ENCODE assay signal across 40 cellular contexts in the genomic region with DNA sequence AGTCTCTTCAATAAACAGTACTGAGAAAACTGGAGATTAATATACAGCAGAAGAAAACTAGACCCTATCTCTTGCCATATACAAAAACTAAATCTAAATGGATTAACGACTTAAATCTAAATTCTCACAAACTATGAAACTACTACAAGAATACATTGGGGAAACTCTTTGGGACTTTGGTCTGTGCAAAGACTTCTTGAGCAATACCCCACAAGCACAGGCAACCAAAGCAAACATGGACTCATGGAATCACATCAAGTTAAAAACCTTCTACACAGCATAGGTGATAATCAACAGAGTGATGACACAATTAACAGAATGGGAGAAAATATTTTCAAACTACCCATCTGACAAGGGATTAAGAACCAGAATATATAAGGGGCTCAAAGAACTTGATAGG.
"Had no signal": no experiment of that assay in that cellular context is flagged by ENCODE, and none has a peak within 500 bp of the region (broad histone marks: within the 10 kb centered on the region; RNA-seq: fewer than 3 reads in every experiment).

No MANE protein-coding gene starts in this region.

- H3K36me3 Mint-ChIP-seq: activated naive CD4-positive, alpha-beta T cell treated with anti-CD3 and anti-CD28 coated beads, Interleukin-2, amount 10 ng/mL, durations not matched to agents 7 days and 5 days; activated naive CD4-positive, alpha-beta T cell treated with anti-CD3 and anti-CD28 coated beads, Interleukin-2, amount 50 U/mL, for 24 hours; activated naive CD8-positive, alpha-beta T cell; activated naive CD8-positive, alpha-beta T cell treated with anti-CD3 and anti-CD28 coated beads for 36 hours; activated naive CD8-positive, alpha-beta T cell treated with anti-CD3 and anti-CD28 coated beads, Interleukin-2, amount 10 ng/mL, durations not matched to agents 7 days and 5 days; brain had no signal

- H3K27me3 ChIP-seq: adrenal gland, ascending aorta, body of pancreas, brain microvascular endothelial cell, breast epithelium, cardiac muscle cell had no signal

- H3K4me3 ChIP-seq: adrenal gland, ascending aorta, body of pancreas, breast epithelium, cardiac muscle cell had no signal

- FAIRE-seq: astrocyte, bronchial epithelial cell had no signal

- H3K27me3 Mint-ChIP-seq: activated naive CD4-positive, alpha-beta T cell treated with anti-CD3 and anti-CD28 coated beads, Interleukin-2, amount 10 ng/mL, durations not matched to agents 7 days and 5 days; activated naive CD4-positive, alpha-beta T cell treated with anti-CD3 and anti-CD28 coated beads, Interleukin-2, amount 50 U/mL, for 24 hours; activated naive CD8-positive, alpha-beta T cell; activated naive CD8-positive, alpha-beta T cell treated with anti-CD3 and anti-CD28 coated beads for 36 hours; activated naive CD8-positive, alpha-beta T cell treated with anti-CD3 and anti-CD28 coated beads, Interleukin-2, amount 10 ng/mL, durations not matched to agents 7 days and 5 days; activated naive CD8-positive, alpha-beta T cell treated with anti-CD3 and anti-CD28 coated beads, Interleukin-2, amount 50 U/mL, for 24 hours; activated T-cell treated with anti-CD3 and anti-CD28 coated beads, Interleukin-2, amount 50 U/mL, for 24 hours; activated T-helper 17 cell treated with anti-CD3 and anti-CD28 coated beads, Interleukin-2, amount 50 U/mL, for 72 hours; central memory CD8-positive, alpha-beta T cell had no signal

- H3K36me3 ChIP-seq: adrenal gland, ascending aorta, brain microvascular endothelial cell, breast epithelium, cardiac muscle cell had no signal

- H3K4me3 Mint-ChIP-seq: activated naive CD4-positive, alpha-beta T cell treated with anti-CD3 and anti-CD28 coated beads for 36 hours; activated naive CD4-positive, alpha-beta T cell treated with anti-CD3 and anti-CD28 coated beads, Interleukin-2, amount 10 ng/mL, durations not matched to agents 7 days and 5 days; activated naive CD4-positive, alpha-beta T cell treated with anti-CD3 and anti-CD28 coated beads, Interleukin-2, amount 50 U/mL, for 24 hours; activated naive CD8-positive, alpha-beta T cell; activated naive CD8-positive, alpha-beta T cell treated with anti-CD3 and anti-CD28 coated beads for 36 hours; activated naive CD8-positive, alpha-beta T cell treated with anti-CD3 and anti-CD28 coated beads, Interleukin-2, amount 10 ng/mL, durations not matched to agents 7 days and 5 days; activated naive CD8-positive, alpha-beta T cell treated with anti-CD3 and anti-CD28 coated beads, Interleukin-2, amount 50 U/mL, for 24 hours; activated T-cell treated with anti-CD3 and anti-CD28 coated beads, Interleukin-2, amount 50 U/mL, for 24 hours; activated T-cell treated with anti-CD3 and anti-CD28 coated beads, Interleukin-2, amount 50 U/mL, for 4 hours; activated T-cell treated with anti-CD3 and anti-CD28 coated beads, Interleukin-2, amount 50 U/mL, for 72 hours; activated T-helper 1 cell treated with anti-CD3 and anti-CD28 coated beads, Interleukin-12 subunit alpha, Interleukin-12 subunit beta, Interleukin-2, Interleukin-4 antibody, amounts not matched to agents 30 ng/mL and 10 ng/mL and 1 ng/mL, durations not matched to agents 14 hours and 24 hours and 36 hours; activated T-helper 17 cell treated with anti-CD3 and anti-CD28 coated beads, Interleukin-2, amount 50 U/mL, for 72 hours; brain; central memory CD8-positive, alpha-beta T cell had no signal

- H3K27ac Mint-ChIP-seq: activated naive CD4-positive, alpha-beta T cell treated with anti-CD3 and anti-CD28 coated beads for 36 hours; activated naive CD4-positive, alpha-beta T cell treated with anti-CD3 and anti-CD28 coated beads, Interleukin-2, amount 10 ng/mL, durations not matched to agents 7 days and 5 days; activated naive CD4-positive, alpha-beta T cell treated with anti-CD3 and anti-CD28 coated beads, Interleukin-2, amount 50 U/mL, for 24 hours; activated naive CD4-positive, alpha-beta T cell treated with anti-CD3 and anti-CD28 coated beads, Interleukin-2, amount 50 U/mL, for 72 hours; activated naive CD8-positive, alpha-beta T cell; activated naive CD8-positive, alpha-beta T cell treated with anti-CD3 and anti-CD28 coated beads for 36 hours; activated naive CD8-positive, alpha-beta T cell treated with anti-CD3 and anti-CD28 coated beads, Interleukin-2, amount 10 ng/mL, durations not matched to agents 7 days and 5 days; activated naive CD8-positive, alpha-beta T cell treated with anti-CD3 and anti-CD28 coated beads, Interleukin-2, amount 50 U/mL, for 24 hours; activated T-cell treated with anti-CD3 and anti-CD28 coated beads, Interleukin-2, amount 50 U/mL, for 24 hours; activated T-cell treated with anti-CD3 and anti-CD28 coated beads, Interleukin-2, amount 50 U/mL, for 72 hours; activated T-helper 1 cell treated with anti-CD3 and anti-CD28 coated beads, Interleukin-12 subunit alpha, Interleukin-12 subunit beta, Interleukin-2, Interleukin-4 antibody, amounts not matched to agents 30 ng/mL and 10 ng/mL and 1 ng/mL, durations not matched to agents 14 hours and 24 hours and 36 hours; activated T-helper 17 cell treated with anti-CD3 and anti-CD28 coated beads, Interleukin-2, amount 50 U/mL, for 72 hours; activated T-helper 2 cell treated with anti-CD3 and anti-CD28 coated beads, Interferon-gamma antibody, Interleukin-2, Interleukin-4, amounts not matched to agents 10 μg/mL and 5 μg/mL and 100 μg/mL, durations not matched to agents 14 hours and 24 hours and 36 hours; brain had no signal

- ATAC-seq: activated naive CD4-positive, alpha-beta T cell treated with anti-CD3 and anti-CD28 coated beads, Interleukin-2, amount 50 U/mL, for 72 hours; activated naive CD8-positive, alpha-beta T cell treated with anti-CD3 and anti-CD28 coated beads, Interleukin-2, amount 50 U/mL, for 24 hours; activated T-cell treated with anti-CD3 and anti-CD28 coated beads, Interleukin-2, amount 50 U/mL, for 4 hours; activated T-cell treated with anti-CD3 and anti-CD28 coated beads, Interleukin-2, amount 50 U/mL, for 72 hours; activated T-helper 17 cell treated with anti-CD3 and anti-CD28 coated beads, Interleukin-2, amount 50 U/mL, for 72 hours; body of pancreas had no signal

- H3K9me3 ChIP-seq: adrenal gland had no signal

- H3K4me1 ChIP-seq: adrenal gland, ascending aorta, body of pancreas, breast epithelium had no signal

- DNase-seq: activated effector memory CD4-positive, alpha-beta T cell treated with anti-CD3 and anti-CD28 coated beads, Interleukin-2, amount 50 U/mL, for 16 hours; activated effector memory CD4-positive, alpha-beta T cell treated with Interleukin-2 at 50 U/mL for 16 hours; activated gamma-delta T cell; activated gamma-delta T cell treated with Interleukin-2 at 50 U/mL for 16 hours; activated naive CD4-positive, alpha-beta T cell; activated naive CD4-positive, alpha-beta T cell treated with anti-CD3 and anti-CD28 coated beads for 36 hours; activated naive CD4-positive, alpha-beta T cell treated with anti-CD3 and anti-CD28 coated beads, Interleukin-2, amount 10 ng/mL, durations not matched to agents 7 days and 5 days; activated naive CD4-positive, alpha-beta T cell treated with anti-CD3 and anti-CD28 coated beads, Interleukin-2, amount 50 U/mL, for 16 hours; activated naive CD4-positive, alpha-beta T cell treated with Interleukin-2 at 50 U/mL for 16 hours; activated naive CD8-positive, alpha-beta T cell treated with anti-CD3 and anti-CD28 coated beads for 36 hours; activated naive CD8-positive, alpha-beta T cell treated with anti-CD3 and anti-CD28 coated beads, Interleukin-2, amount 10 ng/mL, durations not matched to agents 7 days and 5 days; activated naive CD8-positive, alpha-beta T cell treated with anti-CD3 and anti-CD28 coated beads, Interleukin-2, amount 50 U/mL, for 24 hours; activated T-cell treated with anti-CD3 and anti-CD28 coated beads, Interleukin-2, amount 50 U/mL, for 1 hour; activated T-cell treated with anti-CD3 and anti-CD28 coated beads, Interleukin-2, amount 50 U/mL, for 24 hours; activated T-cell treated with anti-CD3 and anti-CD28 coated beads, Interleukin-2, amount 50 U/mL, for 4 hours; activated T-cell treated with anti-CD3 and anti-CD28 coated beads, Interleukin-2, amount 50 U/mL, for 48 hours; activated T-cell treated with anti-CD3 and anti-CD28 coated beads, Interleukin-2, amount 50 U/mL, for 72 hours; adrenal gland; amniotic stem cell; amygdala; anterior cingulate cortex; aorta; body of pancreas; brain microvascular endothelial cell; caudate nucleus; central memory CD4-positive, alpha-beta T cell; cerebellar nuclear complex had no signal

- H3K27ac ChIP-seq: adrenal gland, ascending aorta, body of pancreas, brain microvascular endothelial cell, breast epithelium, cardiac muscle cell had no signal

- H3K4me1 Mint-ChIP-seq: activated naive CD4-positive, alpha-beta T cell treated with anti-CD3 and anti-CD28 coated beads, Interleukin-2, amount 10 ng/mL, durations not matched to agents 7 days and 5 days; activated naive CD4-positive, alpha-beta T cell treated with anti-CD3 and anti-CD28 coated beads, Interleukin-2, amount 50 U/mL, for 24 hours; activated naive CD8-positive, alpha-beta T cell treated with anti-CD3 and anti-CD28 coated beads for 36 hours; activated naive CD8-positive, alpha-beta T cell treated with anti-CD3 and anti-CD28 coated beads, Interleukin-2, amount 10 ng/mL, durations not matched to agents 7 days and 5 days; activated naive CD8-positive, alpha-beta T cell treated with anti-CD3 and anti-CD28 coated beads, Interleukin-2, amount 50 U/mL, for 24 hours; activated T-helper 17 cell treated with anti-CD3 and anti-CD28 coated beads, Interleukin-2, amount 50 U/mL, for 72 hours; brain; central memory CD8-positive, alpha-beta T cell had no signal
